ENCODE assay signal across 8 cellular contexts in genomic region chr2:28751956-28752607, GRCh38. TPM values are rescaled to one million over a fixed set of nuclear protein-coding genes. Genes with fewer than 3 reads are reported as not detected.
DNase-seq lines count a peak whose midpoint lies in the region; ATAC-seq and TF ChIP-seq lines count a peak whose summit lies in the region.

No MANE protein-coding gene starts in this region.

- peaks cover 58 to 78% (median 76%) of the 10 kb centered on the region in 3 donors for H3K4me1 Mint-ChIP-seq in CD8-positive, alpha-beta memory T cell
- H3K4me1 Mint-ChIP-seq in stimulated activated effector memory CD8-positive, alpha-beta T cell treated with anti-CD3 and anti-CD28 coated beads, Interleukin-12 subunit alpha, Interleukin-12 subunit beta, amount 100 ng/mL, for 72 hours: peaks cover 57% of the 10 kb centered on the region

- no peaks in the 10 kb centered on the region for H3K9me3 Mint-ChIP-seq in CD8-positive, alpha-beta memory T cell
- no peaks in the 10 kb centered on the region for H3K9me3 Mint-ChIP-seq in stimulated activated effector memory CD8-positive, alpha-beta T cell treated with anti-CD3 and anti-CD28 coated beads, Interleukin-12 subunit alpha, Interleukin-12 subunit beta, amount 100 ng/mL, for 72 hours

- TF ChIP-seq CTCF in left lung (IDR thresholded peaks at IDR 0.05): no peak

- H3K36me3 ChIP-seq in CD8-positive, alpha-beta memory T cell (ENCODE audit: insufficient read depth, low read length): no peaks in the 10 kb centered on the region
- H3K36me3 ChIP-seq in left lung: no peaks in the 10 kb centered on the region

- no peaks in the 10 kb centered on the region for H3K27me3 ChIP-seq in CD8-positive, alpha-beta memory T cell (ENCODE audit: insufficient read depth, low read length, poor library complexity, severe bottlenecking)
- H3K27me3 ChIP-seq in left lung: no peaks in the 10 kb centered on the region

- CTCF ChIA-PET in CD8-positive, alpha-beta memory T cell (lab: Charles Lee): interaction anchor here (1.3 to 7.1 kb wide), 4 partner anchors 23 to 186 kb away, joined by 4 to 70 read pairs (median 15); no protein-coding TSS in a partner anchor

- no peaks in the 10 kb centered on the region for H3K9me3 ChIP-seq in CD8-positive, alpha-beta memory T cell (ENCODE audit: low read length)
- no peaks in the 10 kb centered on the region for H3K9me3 ChIP-seq in left lung

- H3K4me3 ChIP-seq in CD8-positive, alpha-beta memory T cell (ENCODE audit: low read length): peak overlapping the region; percentile 73
- peak overlapping the region; percentile 83 to 96 for H3K4me3 ChIP-seq in left lung

- ATAC-seq in GM19025 (IDR thresholded peaks at IDR 0.05; ENCODE audit: low read depth, unreplicated experiment): peak; percentile 9
- ATAC-seq in HG03108 (IDR thresholded peaks at IDR 0.05; ENCODE audit: unreplicated experiment): peak; percentile 17
- ATAC-seq in left lung: peak; percentile 22
- peak; percentile 47 for ATAC-seq in stimulated activated effector memory CD8-positive, alpha-beta T cell treated with anti-CD3 and anti-CD28 coated beads, Interleukin-12 subunit alpha, Interleukin-12 subunit beta, amount 100 ng/mL, for 72 hours

- peak overlapping the region; percentile 91 for H3K27ac ChIP-seq in CD8-positive, alpha-beta memory T cell (ENCODE audit: low read depth, low read length)
- H3K27ac ChIP-seq in left lung: peak overlapping the region; percentile 100

- POLR2A ChIA-PET in CD8-positive, alpha-beta memory T cell (lab: Charles Lee): interaction anchor here (0.9 to 2.1 kb wide), 5 partner anchors 118 to 165 kb away, joined by 3 to 21 read pairs (median 9); partner anchors contain the start of gene TRMT61B

- DNase-seq in CD8-positive, alpha-beta memory T cell: peak in 4 of 5 donors; percentile 9 to 59 (median 16)
- DNase-seq in SW480 (ENCODE audit: low spot score) (peak; percentile 54), left lung (peak in 1 of 2 donors; percentile 39), COLO829 (ENCODE audit: low spot score) (no peak)
- DNase-seq in central memory CD4-positive, alpha-beta T cell: peak; percentile 23
- peak in 1 of 2 donors; percentile 25 for DNase-seq in stimulated activated effector memory CD8-positive, alpha-beta T cell treated with anti-CD3 and anti-CD28 coated beads, Interleukin-12 subunit alpha, Interleukin-12 subunit beta, amount 100 ng/mL, for 72 hours (ENCODE audit: low spot score in 2 of 2)

- H3K36me3 Mint-ChIP-seq in CD8-positive, alpha-beta memory T cell: peaks cover 0 to 48% (median 0%) of the 10 kb centered on the region in 3 donors
- H3K36me3 Mint-ChIP-seq in stimulated activated effector memory CD8-positive, alpha-beta T cell treated with anti-CD3 and anti-CD28 coated beads, Interleukin-12 subunit alpha, Interleukin-12 subunit beta, amount 100 ng/mL, for 72 hours: peaks cover 66% of the 10 kb centered on the region

- peaks cover 67% of the 10 kb centered on the region for H3K4me1 ChIP-seq in CD8-positive, alpha-beta memory T cell (ENCODE audit: insufficient read depth, low read length)
- H3K4me1 ChIP-seq in left lung: peaks cover 15 to 58% of the 10 kb centered on the region in 2 donors

- peak overlapping the region; percentile 91 to 99 (median 96) for H3K4me3 Mint-ChIP-seq in CD8-positive, alpha-beta memory T cell
- peak overlapping the region; percentile 84 for H3K4me3 Mint-ChIP-seq in stimulated activated effector memory CD8-positive, alpha-beta T cell treated with anti-CD3 and anti-CD28 coated beads, Interleukin-12 subunit alpha, Interleukin-12 subunit beta, amount 100 ng/mL, for 72 hours

- intact Hi-C loops in left lung (cut with DNase I): loop anchor here in 1 of 2 donors (10.0 kb wide), 1 partner anchor 157 kb away; no protein-coding TSS in a partner anchor

- H3K27me3 Mint-ChIP-seq in CD8-positive, alpha-beta memory T cell: no peaks in the 10 kb centered on the region

- H3K27ac Mint-ChIP-seq in CD8-positive, alpha-beta memory T cell: peak overlapping the region; percentile 93 to 99 (median 98)
- peak overlapping the region; percentile 97 for H3K27ac Mint-ChIP-seq in stimulated activated effector memory CD8-positive, alpha-beta T cell treated with anti-CD3 and anti-CD28 coated beads, Interleukin-12 subunit alpha, Interleukin-12 subunit beta, amount 100 ng/mL, for 72 hours

RNA-seq across cellular contexts. Expression of gene PPP1CB, which starts 0.5 kb away (rescaled TPM):
- 100 to 1,000 TPM; 208 to 214 TPM for total RNA-seq in CD8-positive, alpha-beta memory T cell
- polyA plus RNA-seq in CD8-positive, alpha-beta memory T cell: 95.4 TPM
- total RNA-seq in left lung: 100 to 1,000 TPM; 241 to 260 TPM

RNA-seq across cellular contexts. Expression of gene SPDYA, which starts 58.6 kb away (rescaled TPM):
- under 1 TPM; 0.83 to 0.84 TPM for total RNA-seq in CD8-positive, alpha-beta memory T cell
- polyA plus RNA-seq in CD8-positive, alpha-beta memory T cell: 0.61 TPM
- under 1 TPM; 0.55 to 0.65 TPM for total RNA-seq in left lung
